8 cellular contexts compared by ENCODE assay signal in genomic region chr1:39394598-39394997, GRCh38.
DNase-seq lines count a peak whose midpoint lies in the region; ATAC-seq and TF ChIP-seq lines count a peak whose summit lies in the region.

No MANE protein-coding gene starts in this region.

- H3K9me3 ChIP-seq in right atrium auricular region (no peaks in the 10 kb centered on the region), neuronal stem cell (replicated peaks in 1 of 2; ENCODE audit: control insufficient read depth in 2 of 2, insufficient read depth in 1 of 2, low read depth in 1 of 2, low read length in 2 of 2) (no peaks in the 10 kb centered on the region)

- DNase-seq in activated CD4-positive, CD25-positive, alpha-beta regulatory T cell (lab: John Stamatoyannopoulos, UW), result no peak
- peak; percentile 76 for DNase-seq in RPMI8226
- no peak for DNase-seq in right atrium auricular region (ENCODE audit: low spot score)
- DNase-seq in neuronal stem cell (ENCODE audit: low spot score), result no peak

- H3K4me1 Mint-ChIP-seq in stimulated activated memory B cell treated with anti-CD40 and anti-IgM and Interleukin-4, amounts not matched to agents 10 μg/mL and 1 μg/mL and 100 μg/mL, for 72 hours, result peaks cover 58% of the 10 kb centered on the region

- no peak overlapping the region for H3K14ac ChIP-seq in neuronal stem cell (ENCODE audit: low read length)

- no peak overlapping the region for H2AFZ ChIP-seq in neuronal stem cell (ENCODE audit: low read length)

- no peak overlapping the region for H3K18ac ChIP-seq in neuronal stem cell (ENCODE audit: low read length)

- no peaks in the 10 kb centered on the region for H3K27me3 Mint-ChIP-seq in stimulated activated memory B cell treated with anti-CD40 and anti-IgM and Interleukin-4, amounts not matched to agents 10 μg/mL and 1 μg/mL and 100 μg/mL, for 72 hours

- H2BK15ac ChIP-seq in neuronal stem cell (ENCODE audit: low read length), result no peak overlapping the region

- peak; percentile 76 to 88 for ATAC-seq in activated CD4-positive, CD25-positive, alpha-beta regulatory T cell treated with anti-CD3 and anti-CD28 coated beads, Interleukin-2, amount 50 U/mL, for 24 hours
- peak; percentile 48 for ATAC-seq in stimulated activated memory B cell treated with anti-CD40 and anti-IgM and Interleukin-4, amounts not matched to agents 10 μg/mL and 1 μg/mL and 100 μg/mL, for 72 hours
- ATAC-seq in GM18868 (IDR thresholded peaks at IDR 0.05; ENCODE audit: unreplicated experiment) (no peak), HG03342 (IDR thresholded peaks at IDR 0.05; ENCODE audit: unreplicated experiment) (no peak)

- WGBS in neuronal stem cell (ENCODE audit: extremely low coverage in 2 of 2, insufficient read length in 2 of 2, insufficient replicate concordance in 1 of 2), 2 donors, result no CpG with 5 or more reads among the region's 3 CpGs

- no peak overlapping the region for H3K23ac ChIP-seq in neuronal stem cell (ENCODE audit: low read depth, low read length, poor library complexity)

- TF ChIP-seq CTCF in right atrium auricular region (IDR thresholded peaks at IDR 0.05), result no peak

- H2BK120ac ChIP-seq in neuronal stem cell (ENCODE audit: low read depth, low read length), result no peak overlapping the region

- peaks cover 24% of the 10 kb centered on the region for H3K36me3 Mint-ChIP-seq in stimulated activated memory B cell treated with anti-CD40 and anti-IgM and Interleukin-4, amounts not matched to agents 10 μg/mL and 1 μg/mL and 100 μg/mL, for 72 hours

- no peak overlapping the region for H3K9ac ChIP-seq in neuronal stem cell (ENCODE audit: low read depth, low read length, poor library complexity)

- no peak overlapping the region for H2AK5ac ChIP-seq in neuronal stem cell (ENCODE audit: low read depth, low read length)

- H2BK5ac ChIP-seq in neuronal stem cell (ENCODE audit: low read length), result no peak overlapping the region

- no peak overlapping the region for H3K4me3 ChIP-seq in right atrium auricular region
- no peak overlapping the region for H3K4me3 ChIP-seq in neuronal stem cell (ENCODE audit: low read length in 2 of 2)

- no peak overlapping the region for H4K8ac ChIP-seq in neuronal stem cell (ENCODE audit: low read depth, low read length)

- H3K4ac ChIP-seq in neuronal stem cell (ENCODE audit: low read length), result no peak overlapping the region

- H3K27me3 ChIP-seq in right atrium auricular region (no peaks in the 10 kb centered on the region), neuronal stem cell (ENCODE audit: control insufficient read depth in 3 of 3, insufficient read depth in 3 of 3, low read depth in 1 of 3, low read length in 3 of 3) (no peaks in the 10 kb centered on the region)

- H3K4me3 Mint-ChIP-seq in stimulated activated memory B cell treated with anti-CD40 and anti-IgM and Interleukin-4, amounts not matched to agents 10 μg/mL and 1 μg/mL and 100 μg/mL, for 72 hours, result no peak overlapping the region

- H3K27ac Mint-ChIP-seq in stimulated activated memory B cell treated with anti-CD40 and anti-IgM and Interleukin-4, amounts not matched to agents 10 μg/mL and 1 μg/mL and 100 μg/mL, for 72 hours, result no peak overlapping the region

- H3K4me2 ChIP-seq in neuronal stem cell (ENCODE audit: insufficient read depth, low read length, poor library complexity, severe bottlenecking), result no peak overlapping the region

- peaks cover 1% of the 10 kb centered on the region for H3K36me3 ChIP-seq in right atrium auricular region
- H3K36me3 ChIP-seq in neuronal stem cell (replicated peaks in 1 of 2; ENCODE audit: control insufficient read depth in 2 of 2, insufficient read depth in 2 of 2, low read length in 2 of 2), result peaks cover 4 to 23% of the 10 kb centered on the region in 2 donors

- peak overlapping the region; percentile 78 to 89 for H3K27ac ChIP-seq in right atrium auricular region
- no peak overlapping the region for H3K27ac ChIP-seq in neuronal stem cell (replicated peaks; ENCODE audit: low read length)

- peaks cover 3% of the 10 kb centered on the region for H3K79me1 ChIP-seq in neuronal stem cell (ENCODE audit: low read depth, low read length)

- no peak overlapping the region for H4K91ac ChIP-seq in neuronal stem cell (ENCODE audit: low read depth, low read length, poor library complexity)

- H3K9me3 Mint-ChIP-seq in stimulated activated memory B cell treated with anti-CD40 and anti-IgM and Interleukin-4, amounts not matched to agents 10 μg/mL and 1 μg/mL and 100 μg/mL, for 72 hours, result no peaks in the 10 kb centered on the region

- H2BK12ac ChIP-seq in neuronal stem cell (ENCODE audit: low read length), result no peak overlapping the region

- H3K4me1 ChIP-seq in right atrium auricular region, result peaks cover 0 to 95% of the 10 kb centered on the region in 2 donors
- H3K4me1 ChIP-seq in neuronal stem cell (ENCODE audit: control insufficient read depth in 2 of 2, insufficient read depth in 1 of 2, low read depth in 1 of 2, low read length in 2 of 2), result peaks cover 18 to 48% of the 10 kb centered on the region in 2 donors

Comparison
In these comparisons a context has a peak if more than half of its experiments do, and no peak if none do; other contexts are left out.
1. ATAC-seq: peak in activated CD4-positive, CD25-positive, alpha-beta regulatory T cell treated with anti-CD3 and anti-CD28 coated beads, Interleukin-2, amount 50 U/mL, for 24 hours (2 of 2) and stimulated activated memory B cell treated with anti-CD40 and anti-IgM and Interleukin-4, amounts not matched to agents 10 μg/mL and 1 μg/mL and 100 μg/mL, for 72 hours (single experiment); none in GM18868 (single experiment) and HG03342 (single experiment).